ENCODE assay signal across 1 cellular context in genomic region chr16:990516-991291, GRCh38.
TF ChIP-seq lines count a peak whose summit lies in the region.

No MANE protein-coding gene starts in this region.

TF ChIP-seq in HepG2, 621 proteins besides CTCF, POLR2A, EP300 and RAD21 (continued from another document):
- 0 out of 2 replicates have a peak, but pooled peaks have one; percentile 71 for TF ChIP-seq HNRNPL (IDR thresholded peaks at IDR 0.05; ENCODE audit: low read depth, low read length)
